Comparison of ENCODE assay signal across 1 cellular context in the genomic region with DNA sequence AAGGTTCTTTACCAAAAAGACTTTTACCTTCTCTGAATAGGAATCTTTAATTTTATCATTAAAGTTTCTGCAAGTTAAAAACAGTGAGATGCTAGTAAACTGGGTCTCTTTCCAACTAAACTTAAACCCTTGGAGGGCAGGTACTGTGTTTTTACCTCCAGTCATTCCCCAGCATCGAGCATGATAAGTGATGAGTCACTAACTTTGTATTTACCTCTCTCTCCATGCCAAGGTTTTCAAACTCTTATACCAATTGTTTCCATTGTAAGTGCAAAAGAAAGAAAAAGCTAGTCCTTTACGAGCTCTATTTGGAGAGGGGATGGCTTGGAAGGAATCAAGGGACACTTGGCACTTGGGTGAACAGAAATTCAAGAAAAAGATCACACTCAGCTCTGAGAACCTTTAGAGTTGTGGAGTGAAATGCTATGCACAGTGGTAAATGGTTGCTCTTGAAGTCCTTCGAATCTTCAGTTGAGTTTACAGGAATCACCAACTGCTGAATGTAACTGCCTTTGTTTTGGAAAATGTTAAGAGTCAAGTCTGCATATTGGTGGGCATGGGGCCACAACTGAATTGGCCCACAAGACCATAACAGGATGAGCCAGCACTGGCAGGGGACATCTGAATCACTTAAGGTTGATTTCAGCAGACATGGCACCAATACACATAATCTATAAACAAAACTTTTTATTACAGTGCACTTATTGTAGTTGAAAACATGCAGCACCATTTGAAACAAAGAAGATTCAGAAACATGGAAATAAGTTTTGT.
TF ChIP-seq lines count a peak whose summit lies in the region.

No MANE protein-coding gene starts in this region.

TF ChIP-seq in endothelial cell of umbilical vein, 7 proteins besides CTCF, POLR2A, EP300 and RAD21:
- TF ChIP-seq MYC (IDR thresholded peaks at IDR 0.05; ENCODE audit: low read depth, low read length), result no peak
- no peak for TF ChIP-seq FOS (IDR thresholded peaks at IDR 0.05; ENCODE audit: borderline replicate concordance, insufficient read depth, low read length)
- TF ChIP-seq POLR2AphosphoS5 (IDR thresholded peaks at IDR 0.05; ENCODE audit: insufficient read depth, low read depth, low read length), result no peak
- TF ChIP-seq JUN (IDR thresholded peaks at IDR 0.05; ENCODE audit: borderline replicate concordance, insufficient read depth, insufficient read length, low read depth), result peak; percentile 24
- TF ChIP-seq, protein P1, sequence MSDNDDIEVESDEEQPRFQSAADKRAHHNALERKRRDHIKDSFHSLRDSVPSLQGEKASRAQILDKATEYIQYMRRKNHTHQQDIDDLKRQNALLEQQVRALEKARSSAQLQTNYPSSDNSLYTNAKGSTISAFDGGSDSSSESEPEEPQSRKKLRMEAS (IDR thresholded peaks at IDR 0.05; ENCODE audit: insufficient read depth, insufficient read length), result no peak
